ENCODE assay signal across 21 cellular contexts in genomic region chr12:108193493-108193892, GRCh38.
"Had no signal": no experiment of that assay in that cellular context is flagged by ENCODE, and none has a peak within 500 bp of the region (broad histone marks: within the 10 kb centered on the region; RNA-seq: fewer than 3 reads in every experiment).

No MANE protein-coding gene starts in this region.

- H3K4me3 ChIP-seq: colonic mucosa, coronary artery, dorsolateral prefrontal cortex, esophagus muscularis mucosa, esophagus squamous epithelium, gastrocnemius medialis, gastroesophageal sphincter, heart left ventricle, heart right ventricle had no signal

- ATAC-seq: effector memory CD8-positive, alpha-beta T cell; esophagus mucosa; foreskin keratinocyte; gastrocnemius medialis; gastroesophageal sphincter; heart right ventricle had no signal

- DNase-seq: cortex of kidney; effector CD4-positive, alpha-beta T cell; effector CD8-positive, alpha-beta T cell; effector memory CD4-positive, alpha-beta T cell; esophagus squamous epithelium; foreskin keratinocyte; gastrocnemius medialis; heart left ventricle had no signal

- H3K9me3 ChIP-seq: colonic mucosa, esophagus muscularis mucosa, esophagus squamous epithelium, gastrocnemius medialis, gastroesophageal sphincter had no signal

- H3K4me1 ChIP-seq: colonic mucosa, foreskin keratinocyte, gastrocnemius medialis had no signal

- H3K27me3 ChIP-seq: colonic mucosa, dorsolateral prefrontal cortex, esophagus muscularis mucosa, esophagus squamous epithelium, foreskin keratinocyte, gastrocnemius medialis, gastroesophageal sphincter, heart right ventricle had no signal

- H3K27ac ChIP-seq: colonic mucosa, coronary artery, dorsolateral prefrontal cortex, epithelial cell of prostate, esophagus muscularis mucosa, esophagus squamous epithelium, foreskin keratinocyte, gastrocnemius medialis, gastroesophageal sphincter, heart left ventricle, heart right ventricle had no signal

- FAIRE-seq: colon, endometrium, endothelial cell of umbilical vein, frontal cortex had no signal

- H3K36me3 ChIP-seq: colonic mucosa, esophagus squamous epithelium, gastrocnemius medialis, heart left ventricle, heart right ventricle had no signal
